ENCODE assay signal across 10 cellular contexts in genomic region chr9:81827616-81828296, GRCh38.
DNase-seq lines count a peak whose midpoint lies in the region; ATAC-seq and TF ChIP-seq lines count a peak whose summit lies in the region.
"Had no signal": no experiment of that assay in that cellular context is flagged by ENCODE, and none has a peak within 500 bp of the region (broad histone marks: within the 10 kb centered on the region; RNA-seq: fewer than 3 reads in every experiment).

No MANE protein-coding gene starts in this region.

- H3K9me2 ChIP-seq in OCI-LY7 (ENCODE audit: insufficient read depth, low read length): no peaks in the 10 kb centered on the region

- no peaks in the 10 kb centered on the region for H3K36me3 ChIP-seq in OCI-LY7 (ENCODE audit: insufficient read depth, low read length)

- intact Hi-C loops in OCI-LY7 (cut with micrococcal nuclease; ENCODE audit: unreplicated experiment): no loop called here

- H3K4me3 ChIP-seq in OCI-LY7 (ENCODE audit: low read depth, low read length, poor library complexity, severe bottlenecking): no peak overlapping the region

- no peaks in the 10 kb centered on the region for H4K20me1 ChIP-seq in OCI-LY7 (ENCODE audit: insufficient read depth, low read length)

- H3K9me3 ChIP-seq in OCI-LY7 (ENCODE audit: low read length): no peaks in the 10 kb centered on the region

- H3K79me2 ChIP-seq in OCI-LY7 (ENCODE audit: insufficient read depth, low read depth, low read length): no peaks in the 10 kb centered on the region

- TF ChIP-seq CTCF in OCI-LY7 (conservative IDR thresholded peaks at IDR 0.05; ENCODE audit: low read length): no peak

- no peaks in the 10 kb centered on the region for H3K36me3 Mint-ChIP-seq in activated CD4-positive, alpha-beta memory T cell treated with anti-CD3 and anti-CD28 coated beads, Interleukin-2, amount 10 ng/mL, durations not matched to agents 7 days and 5 days (ENCODE audit: low read depth)
- no peaks in the 10 kb centered on the region for H3K36me3 Mint-ChIP-seq in activated naive CD8-positive, alpha-beta T cell treated with anti-CD3 and anti-CD28 coated beads for 36 hours

- POLR2A ChIA-PET in OCI-LY7 (lab: Charles Lee): interaction anchor here (0.5 to 1.2 kb wide), 2 partner anchors 23 to 588 kb away, joined by 4 to 6 read pairs; no protein-coding TSS in a partner anchor
- POLR2A ChIA-PET in activated CD4-positive, alpha-beta memory T cell treated with anti-CD3 and anti-CD28 coated beads, Interleukin-2, amount 10 ng/mL, durations not matched to agents 7 days and 5 days (lab: Charles Lee): no interaction called here

- H3K9me3 Mint-ChIP-seq in activated CD4-positive, alpha-beta memory T cell treated with anti-CD3 and anti-CD28 coated beads, Interleukin-2, amount 10 ng/mL, durations not matched to agents 7 days and 5 days: peaks cover 5% of the 10 kb centered on the region
- no peaks in the 10 kb centered on the region for H3K9me3 Mint-ChIP-seq in activated naive CD8-positive, alpha-beta T cell treated with anti-CD3 and anti-CD28 coated beads for 36 hours
- H3K9me3 Mint-ChIP-seq: HFFc6 had no signal

- H2AFZ ChIP-seq in OCI-LY7 (ENCODE audit: low read length): no peak overlapping the region

- H3K4me3 Mint-ChIP-seq in activated CD4-positive, alpha-beta memory T cell treated with anti-CD3 and anti-CD28 coated beads, Interleukin-2, amount 10 ng/mL, durations not matched to agents 7 days and 5 days: no peak overlapping the region
- no peak overlapping the region for H3K4me3 Mint-ChIP-seq in activated naive CD8-positive, alpha-beta T cell treated with anti-CD3 and anti-CD28 coated beads for 36 hours
- H3K4me3 Mint-ChIP-seq: HFFc6 had no signal

- no TSS peak for BruUV-seq in OCI-LY7 (replicated peaks; lab: Mats Ljungman, UMichigan)

- no peak overlapping the region for H3K27ac ChIP-seq in OCI-LY7 (ENCODE audit: low read depth, low read length, poor library complexity, severe bottlenecking)
- H3K27ac ChIP-seq: C4-2B had no signal

- CTCF ChIA-PET in OCI-LY7 (lab: Charles Lee; ENCODE audit: unreplicated experiment): no interaction called here
- CTCF ChIA-PET in activated CD4-positive, alpha-beta memory T cell treated with anti-CD3 and anti-CD28 coated beads, Interleukin-2, amount 10 ng/mL, durations not matched to agents 7 days and 5 days (lab: Charles Lee): no interaction called here

- H3K4me2 ChIP-seq in OCI-LY7 (ENCODE audit: low read length): peak overlapping the region; percentile 22; the same call in 1 of the 2 replicates

- H3K27ac Mint-ChIP-seq in activated CD4-positive, alpha-beta memory T cell treated with anti-CD3 and anti-CD28 coated beads, Interleukin-2, amount 10 ng/mL, durations not matched to agents 7 days and 5 days: no peak overlapping the region
- no peak overlapping the region for H3K27ac Mint-ChIP-seq in activated naive CD8-positive, alpha-beta T cell treated with anti-CD3 and anti-CD28 coated beads for 36 hours
- H3K27ac Mint-ChIP-seq: HFFc6 had no signal

- H3K27me3 Mint-ChIP-seq in activated CD4-positive, alpha-beta memory T cell treated with anti-CD3 and anti-CD28 coated beads, Interleukin-2, amount 10 ng/mL, durations not matched to agents 7 days and 5 days: no peaks in the 10 kb centered on the region
- H3K27me3 Mint-ChIP-seq in activated naive CD8-positive, alpha-beta T cell treated with anti-CD3 and anti-CD28 coated beads for 36 hours: no peaks in the 10 kb centered on the region

- peaks cover 21% of the 10 kb centered on the region for H3K4me1 ChIP-seq in OCI-LY7 (ENCODE audit: insufficient read depth, low read length, poor library complexity, severe bottlenecking)

- no peaks in the 10 kb centered on the region for H3K4me1 Mint-ChIP-seq in activated CD4-positive, alpha-beta memory T cell treated with anti-CD3 and anti-CD28 coated beads, Interleukin-2, amount 10 ng/mL, durations not matched to agents 7 days and 5 days
- peaks cover 2% of the 10 kb centered on the region for H3K4me1 Mint-ChIP-seq in activated naive CD8-positive, alpha-beta T cell treated with anti-CD3 and anti-CD28 coated beads for 36 hours

- ATAC-seq in GM18520 (IDR thresholded peaks at IDR 0.05; ENCODE audit: unreplicated experiment) (peak; percentile 96), GM21528 (IDR thresholded peaks at IDR 0.05; ENCODE audit: low FRiP score, unreplicated experiment) (peak; percentile 91), HG03097 (IDR thresholded peaks at IDR 0.05; ENCODE audit: low FRiP score, unreplicated experiment) (peak; percentile 88)

- peak; percentile 73 for DNase-seq in OCI-LY7 (ENCODE audit: low spot score)
- DNase-seq in activated CD4-positive, alpha-beta memory T cell treated with anti-CD3 and anti-CD28 coated beads, Interleukin-2, amount 10 ng/mL, durations not matched to agents 7 days and 5 days: no peak
- no peak for DNase-seq in activated CD4-positive, alpha-beta T cell treated with anti-CD3 and anti-CD28 coated beads for 4 hours
- DNase-seq in UCSD-AML1 (lab: John Stamatoyannopoulos, UW; ENCODE audit: unreplicated experiment): no peak
- DNase-seq in activated naive CD8-positive, alpha-beta T cell treated with anti-CD3 and anti-CD28 coated beads for 36 hours: no peak
- DNase-seq: HFFc6 had no signal
